10 cellular contexts compared by ENCODE assay signal in genomic region chr17:45261577-45262515, GRCh38. TPM values are rescaled to one million over a fixed set of nuclear protein-coding genes. Genes with fewer than 3 reads are reported as not detected.
DNase-seq lines count a peak whose midpoint lies in the region; TF ChIP-seq lines count a peak whose summit lies in the region.
"Had no signal": no experiment of that assay in that cellular context is flagged by ENCODE, and none has a peak within 500 bp of the region (broad histone marks: within the 10 kb centered on the region; RNA-seq: fewer than 3 reads in every experiment).

A gene with protein sequence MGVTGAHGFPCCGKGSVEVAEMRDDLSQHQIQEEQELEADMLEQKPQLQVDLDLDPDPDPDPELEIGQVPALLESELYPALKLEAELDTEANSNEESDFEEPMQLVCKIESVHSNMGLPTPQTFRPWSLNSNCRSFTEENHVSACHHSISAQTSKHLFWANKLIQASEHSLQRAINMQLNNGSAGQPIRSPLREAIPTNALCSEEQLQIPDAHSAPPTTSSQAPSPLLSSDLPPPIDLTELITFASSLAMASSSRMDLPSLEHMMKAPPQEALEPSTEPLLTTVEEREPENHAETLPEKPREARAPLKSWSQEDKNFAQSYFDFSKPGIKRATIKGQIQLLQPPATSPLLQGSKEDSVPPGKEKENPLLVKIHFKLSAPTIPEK (minus strand): TSS chr17:45262094. CDS start chr17:45262016, 78 bp downstream.

- peak within 1 kb of the TSS; percentile 52 to 73 (median 69) for H3K4me3 ChIP-seq in breast epithelium
- H3K4me3 ChIP-seq in duodenal mucosa (ENCODE audit: low read depth in 1 of 2, low read length in 2 of 2): peak within 1 kb of the TSS; percentile 66 to 74
- H3K4me3 ChIP-seq in mesenchymal stem cell (ENCODE audit: insufficient read depth in 1 of 2, low read depth in 1 of 2, low read length in 2 of 2): peak within 1 kb of the TSS in 1 of 2 experiments; percentile 71

- H3K27me3 ChIP-seq in breast epithelium: no peaks in the 10 kb centered on the region
- no peaks in the 10 kb centered on the region for H3K27me3 ChIP-seq in duodenal mucosa (ENCODE audit: control insufficient read depth in 1 of 2, insufficient read depth in 2 of 2, low read length in 2 of 2)
- peaks cover 0 to 53% of the 10 kb centered on the region in 2 experiments for H3K27me3 ChIP-seq in mesenchymal stem cell (ENCODE audit: control insufficient read depth in 1 of 2, insufficient read depth in 1 of 2, low read length in 2 of 2)

- H4K91ac ChIP-seq in mesenchymal stem cell (ENCODE audit: low read length): peak within 1 kb of the TSS; percentile 41

- H2BK12ac ChIP-seq in mesenchymal stem cell (ENCODE audit: low read length in 2 of 2): no peak within 1 kb of the TSS

- H2BK120ac ChIP-seq in mesenchymal stem cell (ENCODE audit: low read depth, low read length): no peak within 1 kb of the TSS

- H3K27me3 Mint-ChIP-seq in MCF 10A (ENCODE audit: insufficient read depth, unreplicated experiment): no peaks in the 10 kb centered on the region

- no TSS peak for BruUV-seq in MCF 10A (replicated peaks; lab: Mats Ljungman, UMichigan)

- no peak within 1 kb of the TSS for H3K27ac Mint-ChIP-seq in MCF 10A (ENCODE audit: low read depth, unreplicated experiment)

- no peak for TF ChIP-seq POLR2A in breast epithelium (IDR thresholded peaks at IDR 0.05)

- peak within 1 kb of the TSS; percentile 20 for H2BK15ac ChIP-seq in mesenchymal stem cell (ENCODE audit: low read depth, poor library complexity, severe bottlenecking)

- H3K4me1 ChIP-seq in breast epithelium (peaks cover 12% of the 10 kb centered on the region in 2 donors), duodenal mucosa (ENCODE audit: control insufficient read depth in 1 of 2, insufficient read depth in 2 of 2, low read length in 2 of 2) (peaks cover 49% of the 10 kb centered on the region in 2 donors), mesenchymal stem cell (ENCODE audit: control insufficient read depth, insufficient read depth, low read depth, low read length) (peaks cover 52% of the 10 kb centered on the region)

- peak within 1 kb of the TSS; percentile 72 for H2AFZ ChIP-seq in mesenchymal stem cell (ENCODE audit: low read depth, low read length)

- H3K4me3 Mint-ChIP-seq in MCF 10A (ENCODE audit: unreplicated experiment): no peak within 1 kb of the TSS

- H3K9ac ChIP-seq in duodenal mucosa (ENCODE audit: low read depth in 1 of 2, low read length in 2 of 2) (peak within 1 kb of the TSS; percentile 55 to 62), mesenchymal stem cell (ENCODE audit: low read length) (peak within 1 kb of the TSS; percentile 60)

- CTCF ChIA-PET in MCF 10A (lab: Yijun Ruan, JAX): interaction anchor here (0.7 kb wide), 1 partner anchor 13 kb away, joined by 3 read pairs; no protein-coding TSS in a partner anchor

- intact Hi-C loops in breast epithelium (cut with DNase I; ENCODE audit: low total_unique reads): no loop called here
- intact Hi-C loops in MCF 10A (cut with micrococcal nuclease): no loop called here

- H3K4me1 Mint-ChIP-seq in MCF 10A (ENCODE audit: insufficient read depth, unreplicated experiment): no peaks in the 10 kb centered on the region

- DNase-seq in breast epithelium (ENCODE audit: low spot score in 2 of 2) (no peak), MCF 10A (ENCODE audit: unreplicated experiment) (no peak), mesenchymal stem cell (peak; percentile 40), NCI-H2081 treated with DMSO at 0.1 percent for 48 hours (lab: John Stamatoyannopoulos, UW) (no peak), NCI-H2196 (lab: John Stamatoyannopoulos, UW; ENCODE audit: unreplicated experiment) (no peak)
- DNase-seq in activated CD4-positive, alpha-beta T cell treated with anti-CD3 and anti-CD28 coated beads, Interleukin-2, amount 50 U/mL, for 1 hour: peak; percentile 62
- peak; percentile 39 for DNase-seq in stimulated activated CD8-positive, alpha-beta memory T cell treated with anti-CD3 and anti-CD28 coated beads, Interleukin-15, amount 100 ng/mL, for 24 hours (ENCODE audit: low read depth)

- H3K9me3 ChIP-seq in breast epithelium: no peaks in the 10 kb centered on the region
- H3K9me3 ChIP-seq in duodenal mucosa (ENCODE audit: control insufficient read depth in 1 of 2, low read length in 2 of 2): no peaks in the 10 kb centered on the region
- no peaks in the 10 kb centered on the region for H3K9me3 ChIP-seq in mesenchymal stem cell (ENCODE audit: control insufficient read depth, low read length)

- H4K8ac ChIP-seq in mesenchymal stem cell (ENCODE audit: low read length): peak within 1 kb of the TSS; percentile 81

- H2AK5ac ChIP-seq in mesenchymal stem cell (ENCODE audit: low read length, severe bottlenecking): peak within 1 kb of the TSS; percentile 30

- no peak within 1 kb of the TSS for H2BK5ac ChIP-seq in mesenchymal stem cell (ENCODE audit: low read depth, low read length, poor library complexity, severe bottlenecking)

- H3K4ac ChIP-seq in mesenchymal stem cell (ENCODE audit: low read depth in 1 of 2, low read length in 2 of 2): peak within 1 kb of the TSS in 1 of 2 experiments; percentile 7

- WGBS in mesenchymal stem cell: 10% methylated on average over 65 of the region's 68 CpGs

- peak within 1 kb of the TSS; percentile 41 to 65 for H3K18ac ChIP-seq in mesenchymal stem cell (ENCODE audit: low read depth in 1 of 2, low read length in 2 of 2)

- peak within 1 kb of the TSS; percentile 75 to 76 for H3K27ac ChIP-seq in breast epithelium
- H3K27ac ChIP-seq in duodenal mucosa (ENCODE audit: low read depth, low read length): no peak within 1 kb of the TSS
- peak within 1 kb of the TSS; percentile 57 for H3K27ac ChIP-seq in mesenchymal stem cell (ENCODE audit: low read length, poor library complexity, severe bottlenecking)

- POLR2A ChIA-PET in MCF 10A (lab: Yijun Ruan, JAX): no interaction called here

- H3K23ac ChIP-seq in mesenchymal stem cell (ENCODE audit: low read length in 2 of 2): peak within 1 kb of the TSS in 1 of 2 experiments; percentile 53

- H3K4me2 ChIP-seq in mesenchymal stem cell (ENCODE audit: low read length, poor library complexity, severe bottlenecking): no peak within 1 kb of the TSS

- TF ChIP-seq CTCF in breast epithelium (IDR thresholded peaks at IDR 0.05) (no peak), MCF 10A (IDR thresholded peaks at IDR 0.05; ENCODE audit: unreplicated experiment) (no peak)

- peaks cover 8% of the 10 kb centered on the region for H3K79me1 ChIP-seq in mesenchymal stem cell (replicated peaks; ENCODE audit: low read length, poor library complexity, severe bottlenecking)

- H3K9me3 Mint-ChIP-seq in MCF 10A (ENCODE audit: unreplicated experiment): no peaks in the 10 kb centered on the region

- H3K36me3 ChIP-seq in breast epithelium (no peaks in the 10 kb centered on the region), duodenal mucosa (ENCODE audit: control insufficient read depth in 1 of 2, insufficient read depth in 2 of 2, low read length in 2 of 2) (peaks cover 21 to 31% of the 10 kb centered on the region in 2 donors), mesenchymal stem cell (ENCODE audit: control insufficient read depth in 1 of 2, insufficient read depth in 2 of 2, low read depth in 1 of 2, low read length in 2 of 2) (peaks cover 25 to 55% of the 10 kb centered on the region in 2 experiments)

- H3K36me3 Mint-ChIP-seq in MCF 10A (ENCODE audit: insufficient read depth, unreplicated experiment): peaks cover 33% of the 10 kb centered on the region

- no peak within 1 kb of the TSS for H3K14ac ChIP-seq in mesenchymal stem cell (ENCODE audit: low read length in 2 of 2)

RNA-seq across cellular contexts. Expression of the gene that starts here (rescaled TPM):
- total RNA-seq in breast epithelium: under 1 TPM in 1 of 3 donors, not detected in 2; 0.44 TPM
- total RNA-seq in MCF 10A (2022): not detected in 2 replicates
- not detected for polyA plus RNA-seq in mesenchymal stem cell (2013, experiment 1 of 2)
- not detected for polyA plus RNA-seq in mesenchymal stem cell (2013, experiment 2 of 2)
- total RNA-seq: Daoy, myocyte had no signal

Comparison
In these comparisons a context has a peak if more than half of its experiments do, and no peak if none do; other contexts are left out.
1. DNase-seq: peak in activated CD4-positive, alpha-beta T cell treated with anti-CD3 and anti-CD28 coated beads, Interleukin-2, amount 50 U/mL, for 1 hour (single experiment), mesenchymal stem cell (single experiment) and stimulated activated CD8-positive, alpha-beta memory T cell treated with anti-CD3 and anti-CD28 coated beads, Interleukin-15, amount 100 ng/mL, for 24 hours (single experiment); none in breast epithelium (0 of 2), MCF 10A (single experiment), NCI-H2081 treated with DMSO at 0.1 percent for 48 hours (single experiment) and NCI-H2196 (single experiment).